ENCODE assay signal across 9 cellular contexts in genomic region chr4:123096038-123096437, GRCh38.
DNase-seq lines count a peak whose midpoint lies in the region; ATAC-seq and TF ChIP-seq lines count a peak whose summit lies in the region.
"Had no signal": no experiment of that assay in that cellular context is flagged by ENCODE, and none has a peak within 500 bp of the region (broad histone marks: within the 10 kb centered on the region; RNA-seq: fewer than 3 reads in every experiment).

No MANE protein-coding gene starts in this region.

- H4K20me1 ChIP-seq in DND-41 (ENCODE audit: insufficient read depth, low read length) (no peaks in the 10 kb centered on the region), MM.1S (ENCODE audit: insufficient read depth, low read length) (no peaks in the 10 kb centered on the region)

- H3K79me2 ChIP-seq in DND-41 (ENCODE audit: insufficient read depth, low read length) = no peaks in the 10 kb centered on the region
- H3K79me2 ChIP-seq in MM.1S (ENCODE audit: low read length) = no peaks in the 10 kb centered on the region

- CTCF ChIA-PET in WTC11 (lab: Charles Lee) = interaction anchor here (1.0 kb wide), 1 partner anchor 364 kb away, joined by 3 read pairs; the partner anchor contains the start of gene BBS12

- H3K4me2 ChIP-seq in DND-41 (ENCODE audit: insufficient read depth, low read length) = no peak overlapping the region
- no peak overlapping the region for H3K4me2 ChIP-seq in MM.1S (ENCODE audit: low read depth, low read length)

- H3K4me1 ChIP-seq in DND-41 (ENCODE audit: insufficient read depth, low read length) (no peaks in the 10 kb centered on the region), MM.1S (ENCODE audit: low read length) (no peaks in the 10 kb centered on the region)
- H3K4me1 ChIP-seq: sigmoid colon had no signal

- no peaks in the 10 kb centered on the region for H3F3A ChIP-seq in MM.1S (ENCODE audit: insufficient read depth, low read length)

- no peaks in the 10 kb centered on the region for H3K27me3 Mint-ChIP-seq in WTC11 (ENCODE audit: low read depth)

- H3K27ac Mint-ChIP-seq in WTC11 = no peak overlapping the region

- POLR2A ChIA-PET in WTC11 (lab: Charles Lee) = no interaction called here

- H3K9me2 ChIP-seq in MM.1S (replicated peaks; ENCODE audit: insufficient read depth, low read length) = no peaks in the 10 kb centered on the region

- H3K9ac ChIP-seq in DND-41 (ENCODE audit: low read depth, low read length) (no peak overlapping the region), MM.1S (ENCODE audit: low read length) (no peak overlapping the region)

- H3K36me3 ChIP-seq in DND-41 (ENCODE audit: insufficient read depth, low read length) (peaks cover 17% of the 10 kb centered on the region), MM.1S (replicated peaks; ENCODE audit: insufficient read depth, low read length) (peaks cover 3% of the 10 kb centered on the region)

- no peaks in the 10 kb centered on the region for H3K27me3 ChIP-seq in DND-41 (ENCODE audit: insufficient read depth, low read length, poor library complexity)
- no peaks in the 10 kb centered on the region for H3K27me3 ChIP-seq in MM.1S (replicated peaks; ENCODE audit: insufficient read depth, low read length)
- H3K27me3 ChIP-seq: sigmoid colon had no signal

- H3K9me3 Mint-ChIP-seq in WTC11 = peaks cover 17% of the 10 kb centered on the region

- DNase-seq in DND-41 (no peak), MM.1S (no peak), WTC11 (ENCODE audit: low spot score) (no peak), kidney tubule cell (ENCODE audit: low spot score) (peak; percentile 4), RPMI8226 (no peak)
- DNase-seq in activated CD8-positive, alpha-beta memory T cell treated with anti-CD3 and anti-CD28 coated beads for 24 hours = no peak
- DNase-seq: sigmoid colon had no signal

- ATAC-seq in DND-41 (ENCODE audit: insufficient read depth, low read depth) = no peak; the same call in 2 of the 3 replicates
- peak; percentile 89 for ATAC-seq in WTC11
- ATAC-seq in HG02973 (IDR thresholded peaks at IDR 0.05; ENCODE audit: unreplicated experiment) = no peak
- no peak for ATAC-seq in GM18517 (IDR thresholded peaks at IDR 0.05; ENCODE audit: unreplicated experiment)

- no peak overlapping the region for H3K4me3 ChIP-seq in DND-41 (ENCODE audit: low read depth in 1 of 2, low read length in 2 of 2)
- no peak overlapping the region for H3K4me3 ChIP-seq in MM.1S (ENCODE audit: low read length)
- H3K4me3 ChIP-seq: sigmoid colon had no signal

- H3K36me3 Mint-ChIP-seq in WTC11 = peaks cover 15% of the 10 kb centered on the region

- no peak overlapping the region for H2AFZ ChIP-seq in DND-41 (ENCODE audit: low read depth, low read length)
- H2AFZ ChIP-seq in MM.1S (ENCODE audit: low read length) = no peak overlapping the region

- H3K27ac ChIP-seq in DND-41 (ENCODE audit: low read length) (no peak overlapping the region), MM.1S (ENCODE audit: low read length) (no peak overlapping the region)
- H3K27ac ChIP-seq: sigmoid colon had no signal

- TF ChIP-seq CTCF in DND-41 (IDR thresholded peaks at IDR 0.05; ENCODE audit: borderline replicate concordance, extremely low read depth, low read length, poor library complexity, severe bottlenecking) (peak; percentile 21), MM.1S (IDR thresholded peaks at IDR 0.05; ENCODE audit: low read length) (0 out of 2 replicates have a peak, but pooled peaks have one; percentile 6), WTC11 (IDR thresholded peaks at IDR 0.05) (peak; percentile 50)

- 0 out of 2 replicates have a peak, but pooled peaks cover 3% of the 10 kb centered on the region for H3K4me1 Mint-ChIP-seq in WTC11

- H3K9me3 ChIP-seq in DND-41 (ENCODE audit: insufficient read depth, low read length, severe bottlenecking) (no peaks in the 10 kb centered on the region), MM.1S (replicated peaks; ENCODE audit: insufficient read depth, low read length) (no peaks in the 10 kb centered on the region)
- H3K9me3 ChIP-seq: sigmoid colon had no signal

- no peak overlapping the region for H3K4me3 Mint-ChIP-seq in WTC11

TF ChIP-seq in WTC11, 78 proteins besides CTCF, POLR2A, EP300 and RAD21:
- TF ChIP-seq ELF4 (CRISPR knock-in tag; IDR thresholded peaks at IDR 0.05; ENCODE audit: low read depth) = no peak
- TF ChIP-seq, protein P1, sequence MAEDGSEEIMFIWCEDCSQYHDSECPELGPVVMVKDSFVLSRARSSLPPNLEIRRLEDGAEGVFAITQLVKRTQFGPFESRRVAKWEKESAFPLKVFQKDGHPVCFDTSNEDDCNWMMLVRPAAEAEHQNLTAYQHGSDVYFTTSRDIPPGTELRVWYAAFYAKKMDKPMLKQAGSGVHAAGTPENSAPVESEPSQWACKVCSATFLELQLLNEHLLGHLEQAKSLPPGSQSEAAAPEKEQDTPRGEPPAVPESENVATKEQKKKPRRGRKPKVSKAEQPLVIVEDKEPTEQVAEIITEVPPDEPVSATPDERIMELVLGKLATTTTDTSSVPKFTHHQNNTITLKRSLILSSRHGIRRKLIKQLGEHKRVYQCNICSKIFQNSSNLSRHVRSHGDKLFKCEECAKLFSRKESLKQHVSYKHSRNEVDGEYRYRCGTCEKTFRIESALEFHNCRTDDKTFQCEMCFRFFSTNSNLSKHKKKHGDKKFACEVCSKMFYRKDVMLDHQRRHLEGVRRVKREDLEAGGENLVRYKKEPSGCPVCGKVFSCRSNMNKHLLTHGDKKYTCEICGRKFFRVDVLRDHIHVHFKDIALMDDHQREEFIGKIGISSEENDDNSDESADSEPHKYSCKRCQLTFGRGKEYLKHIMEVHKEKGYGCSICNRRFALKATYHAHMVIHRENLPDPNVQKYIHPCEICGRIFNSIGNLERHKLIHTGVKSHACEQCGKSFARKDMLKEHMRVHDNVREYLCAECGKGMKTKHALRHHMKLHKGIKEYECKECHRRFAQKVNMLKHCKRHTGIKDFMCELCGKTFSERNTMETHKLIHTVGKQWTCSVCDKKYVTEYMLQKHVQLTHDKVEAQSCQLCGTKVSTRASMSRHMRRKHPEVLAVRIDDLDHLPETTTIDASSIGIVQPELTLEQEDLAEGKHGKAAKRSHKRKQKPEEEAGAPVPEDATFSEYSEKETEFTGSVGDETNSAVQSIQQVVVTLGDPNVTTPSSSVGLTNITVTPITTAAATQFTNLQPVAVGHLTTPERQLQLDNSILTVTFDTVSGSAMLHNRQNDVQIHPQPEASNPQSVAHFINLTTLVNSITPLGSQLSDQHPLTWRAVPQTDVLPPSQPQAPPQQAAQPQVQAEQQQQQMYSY (CRISPR knock-in tag; IDR thresholded peaks at IDR 0.05) = no peak
- no peak for TF ChIP-seq CREB1 (CRISPR knock-in tag; IDR thresholded peaks at IDR 0.05)
- TF ChIP-seq ZNF263 (CRISPR knock-in tag; IDR thresholded peaks at IDR 0.05; ENCODE audit: low read depth) = no peak
- TF ChIP-seq ATF1 (CRISPR knock-in tag; IDR thresholded peaks at IDR 0.05) = no peak
- TF ChIP-seq ZNF219 (CRISPR knock-in tag; IDR thresholded peaks at IDR 0.05; ENCODE audit: borderline replicate concordance) = no peak
- no peak for TF ChIP-seq TEAD1 (CRISPR knock-in tag; IDR thresholded peaks at IDR 0.05)
- TF ChIP-seq FOXP4 (CRISPR knock-in tag; IDR thresholded peaks at IDR 0.05) = no peak
- no peak for TF ChIP-seq TCF7 (CRISPR knock-in tag; IDR thresholded peaks at IDR 0.05; ENCODE audit: low read depth)
- TF ChIP-seq ZNF232 (CRISPR knock-in tag; IDR thresholded peaks at IDR 0.05) = no peak
TF ChIP-seq in WTC11: peak in this region for 0.
